In genomic region chr2:100130595-100131391, GRCh38 we compare ENCODE assay signal across 13 cellular contexts. TPM values are rescaled to one million over a fixed set of nuclear protein-coding genes. Genes with fewer than 3 reads are reported as not detected.
DNase-seq lines count a peak whose midpoint lies in the region; ATAC-seq lines count a peak whose summit lies in the region.
"Had no signal": no experiment of that assay in that cellular context is flagged by ENCODE, and none has a peak within 500 bp of the region (broad histone marks: within the 10 kb centered on the region; RNA-seq: fewer than 3 reads in every experiment).

No MANE protein-coding gene starts in this region.

- H3K36me3 Mint-ChIP-seq in activated T-cell treated with anti-CD3 and anti-CD28 coated beads, Interleukin-2, amount 50 U/mL, for 24 hours (ENCODE audit: low read depth): no peaks in the 10 kb centered on the region
- no peaks in the 10 kb centered on the region for H3K36me3 Mint-ChIP-seq in activated T-helper 1 cell treated with anti-CD3 and anti-CD28 coated beads, Interleukin-12 subunit alpha, Interleukin-12 subunit beta, Interleukin-2, Interleukin-4 antibody, amounts not matched to agents 30 ng/mL and 10 ng/mL and 1 ng/mL, durations not matched to agents 14 hours and 24 hours and 36 hours (ENCODE audit: low read depth)
- peaks cover 37 to 54% of the 10 kb centered on the region in 2 donors for H3K36me3 Mint-ChIP-seq in stimulated activated naive B cell treated with anti-CD40 and anti-IgM and Interleukin-4, amounts not matched to agents 10 μg/mL and 1 μg/mL and 100 μg/mL, for 72 hours

- no peak overlapping the region for H3K4me3 Mint-ChIP-seq in activated T-cell treated with anti-CD3 and anti-CD28 coated beads, Interleukin-2, amount 50 U/mL, for 24 hours
- no peak overlapping the region for H3K4me3 Mint-ChIP-seq in activated T-helper 1 cell treated with anti-CD3 and anti-CD28 coated beads, Interleukin-12 subunit alpha, Interleukin-12 subunit beta, Interleukin-2, Interleukin-4 antibody, amounts not matched to agents 30 ng/mL and 10 ng/mL and 1 ng/mL, durations not matched to agents 14 hours and 24 hours and 36 hours
- peak overlapping the region in 1 of 2 donors; percentile 32 for H3K4me3 Mint-ChIP-seq in stimulated activated naive B cell treated with anti-CD40 and anti-IgM and Interleukin-4, amounts not matched to agents 10 μg/mL and 1 μg/mL and 100 μg/mL, for 72 hours

- no peaks in the 10 kb centered on the region for H3K27me3 Mint-ChIP-seq in activated T-cell treated with anti-CD3 and anti-CD28 coated beads, Interleukin-2, amount 50 U/mL, for 24 hours
- H3K27me3 Mint-ChIP-seq in activated T-helper 1 cell treated with anti-CD3 and anti-CD28 coated beads, Interleukin-12 subunit alpha, Interleukin-12 subunit beta, Interleukin-2, Interleukin-4 antibody, amounts not matched to agents 30 ng/mL and 10 ng/mL and 1 ng/mL, durations not matched to agents 14 hours and 24 hours and 36 hours (ENCODE audit: insufficient read depth): peaks cover 4% of the 10 kb centered on the region
- no peaks in the 10 kb centered on the region for H3K27me3 Mint-ChIP-seq in stimulated activated naive B cell treated with anti-CD40 and anti-IgM and Interleukin-4, amounts not matched to agents 10 μg/mL and 1 μg/mL and 100 μg/mL, for 72 hours

- intact Hi-C loops in activated T-helper 1 cell treated with anti-CD3 and anti-CD28 coated beads, Interleukin-12 subunit alpha, Interleukin-12 subunit beta, Interleukin-2, Interleukin-4 antibody, amounts not matched to agents 30 ng/mL and 10 ng/mL and 1 ng/mL, durations not matched to agents 14 hours and 24 hours and 36 hours (cut with micrococcal nuclease): loop anchor here (1.0 kb wide), 1 partner anchor 12 kb away; the partner anchor contains the start of gene AFF3

- H3K27ac Mint-ChIP-seq in activated T-cell treated with anti-CD3 and anti-CD28 coated beads, Interleukin-2, amount 50 U/mL, for 24 hours: peak overlapping the region; percentile 22
- H3K27ac Mint-ChIP-seq in activated T-helper 1 cell treated with anti-CD3 and anti-CD28 coated beads, Interleukin-12 subunit alpha, Interleukin-12 subunit beta, Interleukin-2, Interleukin-4 antibody, amounts not matched to agents 30 ng/mL and 10 ng/mL and 1 ng/mL, durations not matched to agents 14 hours and 24 hours and 36 hours: peak overlapping the region; percentile 25
- peak overlapping the region; percentile 81 for H3K27ac Mint-ChIP-seq in stimulated activated naive B cell treated with anti-CD40 and anti-IgM and Interleukin-4, amounts not matched to agents 10 μg/mL and 1 μg/mL and 100 μg/mL, for 72 hours

- ATAC-seq in HG02610 (IDR thresholded peaks at IDR 0.05; ENCODE audit: unreplicated experiment): peak; percentile 54
- peak; percentile 82 to 83 for ATAC-seq in stimulated activated naive B cell treated with anti-CD40 and anti-IgM and Interleukin-4, amounts not matched to agents 10 μg/mL and 1 μg/mL and 100 μg/mL, for 72 hours (replicated peaks)
- no peak for ATAC-seq in HG03571 (IDR thresholded peaks at IDR 0.05; ENCODE audit: unreplicated experiment)
- ATAC-seq in GM18858 (IDR thresholded peaks at IDR 0.05; ENCODE audit: unreplicated experiment): no peak

- H3K9me3 Mint-ChIP-seq in activated T-cell treated with anti-CD3 and anti-CD28 coated beads, Interleukin-2, amount 50 U/mL, for 24 hours: no peaks in the 10 kb centered on the region
- no peaks in the 10 kb centered on the region for H3K9me3 Mint-ChIP-seq in activated T-helper 1 cell treated with anti-CD3 and anti-CD28 coated beads, Interleukin-12 subunit alpha, Interleukin-12 subunit beta, Interleukin-2, Interleukin-4 antibody, amounts not matched to agents 30 ng/mL and 10 ng/mL and 1 ng/mL, durations not matched to agents 14 hours and 24 hours and 36 hours
- no peaks in the 10 kb centered on the region for H3K9me3 Mint-ChIP-seq in stimulated activated naive B cell treated with anti-CD40 and anti-IgM and Interleukin-4, amounts not matched to agents 10 μg/mL and 1 μg/mL and 100 μg/mL, for 72 hours

- DNase-seq in activated T-cell treated with anti-CD3 and anti-CD28 coated beads, Interleukin-2, amount 50 U/mL, for 24 hours: no peak
- DNase-seq in activated T-cell treated with anti-CD3 and anti-CD28 coated beads, Interleukin-2, amount 50 U/mL, for 48 hours: no peak
- no peak for DNase-seq in activated T-helper 1 cell treated with anti-CD3 and anti-CD28 coated beads, Interleukin-12 subunit alpha, Interleukin-12 subunit beta, Interleukin-2, Interleukin-4 antibody, amounts not matched to agents 30 ng/mL and 10 ng/mL and 1 ng/mL, durations not matched to agents 14 hours and 24 hours and 36 hours (ENCODE audit: low spot score)
- DNase-seq in stimulated activated naive B cell treated with anti-CD40 and anti-IgM and Interleukin-4, amounts not matched to agents 10 μg/mL and 1 μg/mL and 100 μg/mL, for 72 hours: no peak
- no peak for DNase-seq in dedifferentiated amniotic fluid mesenchymal stem cell (ENCODE audit: extremely low spot score)
- DNase-seq: NCI-H146, NCI-H2107, NCI-H69, Peyer's patch, Right ventricle myocardium superior had no signal

- H3K4me1 Mint-ChIP-seq in activated T-cell treated with anti-CD3 and anti-CD28 coated beads, Interleukin-2, amount 50 U/mL, for 24 hours (ENCODE audit: low read depth): peaks cover 16% of the 10 kb centered on the region
- peaks cover 5% of the 10 kb centered on the region for H3K4me1 Mint-ChIP-seq in activated T-helper 1 cell treated with anti-CD3 and anti-CD28 coated beads, Interleukin-12 subunit alpha, Interleukin-12 subunit beta, Interleukin-2, Interleukin-4 antibody, amounts not matched to agents 30 ng/mL and 10 ng/mL and 1 ng/mL, durations not matched to agents 14 hours and 24 hours and 36 hours (ENCODE audit: low read depth)
- peaks cover 43 to 70% of the 10 kb centered on the region in 2 donors for H3K4me1 Mint-ChIP-seq in stimulated activated naive B cell treated with anti-CD40 and anti-IgM and Interleukin-4, amounts not matched to agents 10 μg/mL and 1 μg/mL and 100 μg/mL, for 72 hours

RNA-seq across cellular contexts. Expression of gene AFF3, which starts 11.6 kb away (rescaled TPM):
- total RNA-seq in activated T-helper 1 cell treated with anti-CD3 and anti-CD28 coated beads, Interleukin-12 subunit alpha, Interleukin-12 subunit beta, Interleukin-2, Interleukin-4 antibody, amounts not matched to agents 30 ng/mL and 10 ng/mL and 1 ng/mL, durations not matched to agents 14 hours and 24 hours and 36 hours: 1.7 and 2.4 TPM in 2 replicates

Comparison
In these comparisons a context has a peak if more than half of its experiments do, and no peak if none do; other contexts are left out.
1. H3K27ac Mint-ChIP-seq: peak in every context shown above with its lines; median percentile 81 in stimulated activated naive B cell treated with anti-CD40 and anti-IgM and Interleukin-4, amounts not matched to agents 10 μg/mL and 1 μg/mL and 100 μg/mL, for 72 hours; 25 in activated T-helper 1 cell treated with anti-CD3 and anti-CD28 coated beads, Interleukin-12 subunit alpha, Interleukin-12 subunit beta, Interleukin-2, Interleukin-4 antibody, amounts not matched to agents 30 ng/mL and 10 ng/mL and 1 ng/mL, durations not matched to agents 14 hours and 24 hours and 36 hours; 22 in activated T-cell treated with anti-CD3 and anti-CD28 coated beads, Interleukin-2, amount 50 U/mL, for 24 hours.
2. ATAC-seq: peak in HG02610 (single experiment) and stimulated activated naive B cell treated with anti-CD40 and anti-IgM and Interleukin-4, amounts not matched to agents 10 μg/mL and 1 μg/mL and 100 μg/mL, for 72 hours (2 of 2); none in HG03571 (single experiment) and GM18858 (single experiment).